10 cellular contexts compared by ENCODE assay signal in genomic region chr15:52427804-52428203, GRCh38.
A peak's percentile ranks its signal among the peaks of the same experiment; 100 is the strongest.
DNase-seq lines count a peak whose midpoint lies in the region; ATAC-seq and TF ChIP-seq lines count a peak whose summit lies in the region.
"Had no signal": no experiment of that assay in that cellular context is flagged by ENCODE, and none has a peak within 500 bp of the region (broad histone marks: within the 10 kb centered on the region; RNA-seq: fewer than 3 reads in every experiment).

No MANE protein-coding gene starts in this region.

- H3K4me1 Mint-ChIP-seq in central memory CD8-positive, alpha-beta T cell = peaks cover 4% of the 10 kb centered on the region
- H3K4me1 Mint-ChIP-seq in endothelial cell (ENCODE audit: unreplicated experiment) = no peaks in the 10 kb centered on the region

- H3K36me3 ChIP-seq in HAP-1 (replicated peaks) = no peaks in the 10 kb centered on the region

- in situ Hi-C loops in HAP-1 (cut with MboI; ENCODE audit: low sequenced_read_pairs) = no loop called here

- peak overlapping the region; percentile 6 for H3K27ac Mint-ChIP-seq in central memory CD8-positive, alpha-beta T cell (ENCODE audit: low read depth)
- no peak overlapping the region for H3K27ac Mint-ChIP-seq in endothelial cell (ENCODE audit: unreplicated experiment)

- H3K36me3 Mint-ChIP-seq in central memory CD8-positive, alpha-beta T cell (ENCODE audit: insufficient read depth) = peaks cover 16% of the 10 kb centered on the region
- H3K36me3 Mint-ChIP-seq in endothelial cell (ENCODE audit: low read depth, unreplicated experiment) = no peaks in the 10 kb centered on the region

- DNase-seq in ELF-1 (ENCODE audit: low read depth, low spot score) (peak; percentile 32), HPDE6-E6E7 (ENCODE audit: extremely low spot score) (peak; percentile 32), non-pigmented ciliary epithelial cell (ENCODE audit: low read depth) (peak; percentile 84), NCI-H345 (lab: John Stamatoyannopoulos, UW) (no peak), endothelial cell (ENCODE audit: low spot score) (no peak), HAP-1 (ENCODE audit: low spot score in 2 of 2) (no peak)
- DNase-seq in central memory CD8-positive, alpha-beta T cell (ENCODE audit: low spot score in 2 of 2) = no peak
- no peak for DNase-seq in activated CD4-positive, CD25-positive, alpha-beta regulatory T cell treated with anti-CD3 and anti-CD28 coated beads, Interleukin-2, amount 50 U/mL, for 72 hours
- DNase-seq: naive B cell, testis had no signal

- no peaks in the 10 kb centered on the region for H3K4me1 ChIP-seq in HAP-1

- H3K27me3 ChIP-seq in HAP-1 (ENCODE audit: low read depth) = no peaks in the 10 kb centered on the region
- H3K27me3 ChIP-seq: testis had no signal

- ATAC-seq in central memory CD8-positive, alpha-beta T cell (replicated peaks; ENCODE audit: extremely low read depth, poor library complexity, severe bottlenecking) = no peak

- no peak overlapping the region for H3K4me3 ChIP-seq in HAP-1
- H3K4me3 ChIP-seq: testis had no signal

- no peaks in the 10 kb centered on the region for H3K9me3 ChIP-seq in HAP-1
- H3K9me3 ChIP-seq: testis had no signal

- H3K9me3 Mint-ChIP-seq in central memory CD8-positive, alpha-beta T cell = no peaks in the 10 kb centered on the region
- H3K9me3 Mint-ChIP-seq in endothelial cell (ENCODE audit: unreplicated experiment) = no peaks in the 10 kb centered on the region
- H3K9me3 Mint-ChIP-seq: naive B cell had no signal

- H3K27me3 Mint-ChIP-seq in central memory CD8-positive, alpha-beta T cell = no peaks in the 10 kb centered on the region
- no peaks in the 10 kb centered on the region for H3K27me3 Mint-ChIP-seq in endothelial cell (ENCODE audit: unreplicated experiment)
- H3K27me3 Mint-ChIP-seq: naive B cell had no signal

- no peak for TF ChIP-seq CTCF in endothelial cell (IDR thresholded peaks at IDR 0.05; ENCODE audit: unreplicated experiment)

- no peak overlapping the region for H3K4me3 Mint-ChIP-seq in central memory CD8-positive, alpha-beta T cell
- H3K4me3 Mint-ChIP-seq in endothelial cell (ENCODE audit: unreplicated experiment) = no peak overlapping the region
- H3K4me3 Mint-ChIP-seq: naive B cell had no signal

Comparison
In these comparisons a context has a peak if more than half of its experiments do, and no peak if none do; other contexts are left out.
1. DNase-seq: peak in ELF-1 (single experiment), HPDE6-E6E7 (single experiment) and non-pigmented ciliary epithelial cell (single experiment); none in central memory CD8-positive, alpha-beta T cell (0 of 2), NCI-H345 (single experiment), activated CD4-positive, CD25-positive, alpha-beta regulatory T cell treated with anti-CD3 and anti-CD28 coated beads, Interleukin-2, amount 50 U/mL, for 72 hours (single experiment), endothelial cell (single experiment) and HAP-1 (0 of 2).